ENCODE assay signal across 1 cellular context in genomic region chr2:43521568-43521967, GRCh38.
A peak's percentile ranks its signal among the peaks of the same experiment; 100 is the strongest.
TF ChIP-seq lines count a peak whose summit lies in the region.

No MANE protein-coding gene starts in this region.

TF ChIP-seq in SK-N-SH treated with all-trans-retinoic acid at 6 μM for 48 hours, 23 proteins besides CTCF, POLR2A, EP300 and RAD21 (continued from another document):
- peak; percentile 90 for TF ChIP-seq CREB5 (CRISPR knock-in tag; IDR thresholded peaks at IDR 0.05; ENCODE audit: low read depth)
- TF ChIP-seq PPARA (CRISPR knock-in tag; IDR thresholded peaks at IDR 0.05; ENCODE audit: borderline replicate concordance) = no peak
- no peak for TF ChIP-seq OSR1 (CRISPR knock-in tag; IDR thresholded peaks at IDR 0.05)
- TF ChIP-seq ZNF8 (CRISPR knock-in tag; IDR thresholded peaks at IDR 0.05) = peak; percentile 73; the same call in 1 of the 2 replicates
- TF ChIP-seq ZNF70 (CRISPR knock-in tag; IDR thresholded peaks at IDR 0.05) = peak; percentile 85
- TF ChIP-seq ZFP30 (CRISPR knock-in tag; IDR thresholded peaks at IDR 0.05) = no peak
- peak; percentile 63; the same call in 1 of the 2 replicates for TF ChIP-seq SNAI2 (CRISPR knock-in tag; IDR thresholded peaks at IDR 0.05)
- peak; percentile 95 for TF ChIP-seq CSRNP3 (CRISPR knock-in tag; IDR thresholded peaks at IDR 0.05)
- no peak for TF ChIP-seq RARB (CRISPR knock-in tag; IDR thresholded peaks at IDR 0.05)
- TF ChIP-seq TCF4 (CRISPR knock-in tag; IDR thresholded peaks at IDR 0.05; ENCODE audit: borderline replicate concordance) = peak; percentile 89
- peak; percentile 79 for TF ChIP-seq ZFP3 (CRISPR knock-in tag; IDR thresholded peaks at IDR 0.05)
- no peak for TF ChIP-seq CSDC2 (CRISPR knock-in tag; IDR thresholded peaks at IDR 0.05)
- no peak for TF ChIP-seq ZC3H10 (CRISPR knock-in tag; IDR thresholded peaks at IDR 0.05)
- TF ChIP-seq ESRRG (CRISPR knock-in tag; IDR thresholded peaks at IDR 0.05) = peak; percentile 74; the same call in 1 of the 2 replicates
